Comparison of ENCODE assay signal across 23 cellular contexts in the genomic region with DNA sequence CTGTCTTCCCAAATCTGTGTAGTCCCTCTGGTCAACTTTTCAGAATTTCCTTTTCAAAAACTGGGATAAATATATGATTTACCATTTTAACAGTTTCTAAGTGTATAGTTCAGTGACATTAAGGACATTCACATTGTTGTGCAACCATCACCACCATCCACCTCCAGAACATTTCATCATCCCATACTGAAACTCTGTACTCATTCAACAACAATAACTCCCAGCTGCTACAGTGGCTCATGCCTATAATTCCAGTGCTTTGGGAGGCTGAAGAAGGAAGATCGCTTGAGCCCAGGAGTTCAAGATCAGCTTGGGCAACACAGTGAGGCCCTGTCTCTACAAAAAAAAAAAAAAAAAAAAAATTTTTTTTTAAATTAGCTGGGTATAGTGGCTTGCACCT.
DNase-seq lines count a peak whose midpoint lies in the region; ATAC-seq and TF ChIP-seq lines count a peak whose summit lies in the region.
"Had no signal": no experiment of that assay in that cellular context is flagged by ENCODE, and none has a peak within 500 bp of the region (broad histone marks: within the 10 kb centered on the region; RNA-seq: fewer than 3 reads in every experiment).

No MANE protein-coding gene starts in this region.

- no peak overlapping the region for H2BK15ac ChIP-seq in IMR-90 (ENCODE audit: low read depth, low read length)

- CTCF ChIA-PET in IMR-90 (lab: Yijun Ruan, JAX) (no interaction called here), PC-3 (lab: Charles Lee) (no interaction called here), PC-9 (lab: Charles Lee) (no interaction called here)

- H4K8ac ChIP-seq in IMR-90 (ENCODE audit: low read depth in 2 of 2, low read length in 2 of 2), result no peak overlapping the region

- H2AK9ac ChIP-seq in IMR-90 (replicated peaks; ENCODE audit: low read depth, low read length, poor library complexity), result no peak overlapping the region

- H3K9me3 Mint-ChIP-seq in chondrocyte (ENCODE audit: low read depth), result peaks cover 14% of the 10 kb centered on the region

- H3K4me3 Mint-ChIP-seq in chondrocyte (ENCODE audit: unreplicated experiment), result no peak overlapping the region
- H3K4me3 Mint-ChIP-seq: activated naive CD4-positive, alpha-beta T cell treated with anti-CD3 and anti-CD28 coated beads, Interleukin-2, amount 50 U/mL, for 24 hours; CD14-positive monocyte; mesothelial cell of epicardium; natural killer cell treated with Interleukin-12 subunit alpha and Interleukin-12 subunit beta and Interleukin-15 and Interleukin-18, amount 100 ng/mL, for 72 hours; stimulated activated naive B cell treated with anti-CD40 and anti-IgM and Interleukin-4, amounts not matched to agents 10 μg/mL and 1 μg/mL and 100 μg/mL, for 72 hours had no signal

- H4K5ac ChIP-seq in IMR-90 (ENCODE audit: low read depth, low read length), result no peak overlapping the region

- intact Hi-C loops in IMR-90 (cut with micrococcal nuclease) (no loop called here), PC-3 (cut with micrococcal nuclease) (no loop called here), PC-9 (cut with micrococcal nuclease; ENCODE audit: unreplicated experiment) (no loop called here)

- DNase-seq in AG09319 (ENCODE audit: extremely low read depth, low read depth) (peak; percentile 10), IMR-90 (peak; percentile 45), brain microvascular endothelial cell (peak; percentile 18), iris pigment epithelial cell (ENCODE audit: low read depth) (peak; percentile 75), chondrocyte (ENCODE audit: low spot score) (no peak), PC-3 (no peak), midbrain (lab: John Stamatoyannopoulos, UW) (no peak), PC-9 (no peak)
- DNase-seq: GDM1; left cardiac atrium; NCI-H1092; NCI-H2081 treated with DMSO at 0.1 percent for 48 hours; RPMI8226; stimulated activated CD4-positive, alpha-beta T cell treated with anti-CD3 and anti-CD28 coated beads, Interleukin-1b, Interleukin-23, amount 100 ng/mL, for 48 hours; stimulated activated naive B cell treated with anti-CD40 and anti-IgM and Interleukin-4, amounts not matched to agents 10 μg/mL and 1 μg/mL and 100 μg/mL, for 72 hours had no signal

- no peaks in the 10 kb centered on the region for H3K27me3 Mint-ChIP-seq in chondrocyte (ENCODE audit: low read depth)
- H3K27me3 Mint-ChIP-seq: natural killer cell treated with Interleukin-12 subunit alpha and Interleukin-12 subunit beta and Interleukin-15 and Interleukin-18, amount 100 ng/mL, for 72 hours; stimulated activated naive B cell treated with anti-CD40 and anti-IgM and Interleukin-4, amounts not matched to agents 10 μg/mL and 1 μg/mL and 100 μg/mL, for 72 hours had no signal

- no peaks in the 10 kb centered on the region for H3K79me1 ChIP-seq in IMR-90 (ENCODE audit: low read depth in 1 of 2, low read length in 2 of 2)

- WGBS in IMR-90 (ENCODE audit: extremely low coverage in 2 of 2, insufficient read length in 1 of 2), 2 experiments, result no CpG with 5 or more reads among the region's 1 CpG

- H3K4me1 Mint-ChIP-seq in chondrocyte (ENCODE audit: low read depth), result no peaks in the 10 kb centered on the region
- H3K4me1 Mint-ChIP-seq: activated naive CD4-positive, alpha-beta T cell treated with anti-CD3 and anti-CD28 coated beads, Interleukin-2, amount 50 U/mL, for 24 hours; stimulated activated naive B cell treated with anti-CD40 and anti-IgM and Interleukin-4, amounts not matched to agents 10 μg/mL and 1 μg/mL and 100 μg/mL, for 72 hours had no signal

- H3K23ac ChIP-seq in IMR-90 (ENCODE audit: low read depth, low read length), result no peak overlapping the region

- ATAC-seq in IMR-90 (ENCODE audit: low read depth) (peak; percentile 48), PC-3 (no peak)
- ATAC-seq: GM12878; left cardiac atrium; stimulated activated naive B cell treated with anti-CD40 and anti-IgM and Interleukin-4, amounts not matched to agents 10 μg/mL and 1 μg/mL and 100 μg/mL, for 72 hours had no signal

- H4K91ac ChIP-seq in IMR-90 (ENCODE audit: insufficient read depth, low read depth, low read length), result no peak overlapping the region

- in situ Hi-C loops in IMR-90 (cut with MboI; ENCODE audit: low sequenced_read_pairs) (no loop called here), brain microvascular endothelial cell (cut with HindIII; ENCODE audit: low pct_ligation_motif_present, low sequenced_read_pairs) (no loop called here)

- H3K9me3 ChIP-seq in IMR-90 (ENCODE audit: control insufficient read depth, insufficient read depth, low read length), result no peaks in the 10 kb centered on the region; the same call in 1 of the 2 replicates
- no peaks in the 10 kb centered on the region for H3K9me3 ChIP-seq in PC-3 (ENCODE audit: low read length)
- no peaks in the 10 kb centered on the region for H3K9me3 ChIP-seq in PC-9 (ENCODE audit: insufficient read depth, low read depth)

- H3K36me3 ChIP-seq in IMR-90 (ENCODE audit: control insufficient read depth, insufficient read depth, low read length) (no peaks in the 10 kb centered on the region), brain microvascular endothelial cell (replicated peaks) (peaks cover 2% of the 10 kb centered on the region), PC-3 (ENCODE audit: low read depth, low read length) (no peaks in the 10 kb centered on the region), PC-9 (ENCODE audit: low read depth) (no peaks in the 10 kb centered on the region)
- H3K36me3 ChIP-seq: thoracic aorta had no signal

- H3K27ac ChIP-seq in IMR-90 (ENCODE audit: insufficient read depth, low read length) (no peak overlapping the region), brain microvascular endothelial cell (no peak overlapping the region), PC-3 (ENCODE audit: low read length) (no peak overlapping the region), PC-9 (no peak overlapping the region)
- H3K27ac ChIP-seq: coronary artery, parathyroid adenoma, thoracic aorta had no signal

- H3K14ac ChIP-seq in IMR-90 (replicated peaks; ENCODE audit: low read depth, low read length), result no peak overlapping the region

- H3K4me1 ChIP-seq in IMR-90 (ENCODE audit: control insufficient read depth, insufficient read depth, low read length), result no peaks in the 10 kb centered on the region
- H3K4me1 ChIP-seq in PC-3 (ENCODE audit: insufficient read depth, low read length), result no peaks in the 10 kb centered on the region
- no peaks in the 10 kb centered on the region for H3K4me1 ChIP-seq in PC-9 (replicated peaks; ENCODE audit: insufficient read depth)
- H3K4me1 ChIP-seq: parathyroid adenoma had no signal

- no peaks in the 10 kb centered on the region for H3K79me2 ChIP-seq in PC-3 (ENCODE audit: low read length)
- no peaks in the 10 kb centered on the region for H3K79me2 ChIP-seq in PC-9 (ENCODE audit: low read depth)
- H3K79me2 ChIP-seq: parathyroid adenoma had no signal

- H3K4me3 ChIP-seq in IMR-90 (ENCODE audit: insufficient read depth, low read depth, low read length) (no peak overlapping the region), brain microvascular endothelial cell (ENCODE audit: low read depth, low read length) (no peak overlapping the region), PC-3 (ENCODE audit: low read length) (no peak overlapping the region), PC-9 (no peak overlapping the region)
- H3K4me3 ChIP-seq: coronary artery, GM12878, thoracic aorta had no signal

- H3K9me1 ChIP-seq in IMR-90 (ENCODE audit: insufficient read depth, low read length), result no peaks in the 10 kb centered on the region; the same call in 1 of the 2 replicates

- no peak overlapping the region for H2BK5ac ChIP-seq in IMR-90 (ENCODE audit: low read depth, low read length, poor library complexity, severe bottlenecking)

- H2AFZ ChIP-seq in IMR-90 (replicated peaks; ENCODE audit: low read length, poor library complexity) (no peak overlapping the region), PC-3 (ENCODE audit: low read length) (no peak overlapping the region), PC-9 (no peak overlapping the region)
- H2AFZ ChIP-seq: parathyroid adenoma had no signal

- no peak overlapping the region for H3K18ac ChIP-seq in IMR-90 (ENCODE audit: low read depth, low read length)

- no peak overlapping the region for H2AK5ac ChIP-seq in IMR-90 (ENCODE audit: low read depth, low read length)

- H3K9ac ChIP-seq in IMR-90 (ENCODE audit: low read depth, low read length) (no peak overlapping the region), PC-3 (ENCODE audit: low read length) (no peak overlapping the region)
- H3K9ac ChIP-seq: parathyroid adenoma had no signal

- POLR2A ChIA-PET in IMR-90 (lab: Charles Lee; ENCODE audit: unreplicated experiment), result no interaction called here
- POLR2A ChIA-PET in PC-3 (lab: Charles Lee; ENCODE audit: unreplicated experiment), result no interaction called here
- POLR2A ChIA-PET in PC-9 (lab: Charles Lee; ENCODE audit: unreplicated experiment), result no interaction called here

- no peak for TF ChIP-seq POLR2A in IMR-90 (IDR thresholded peaks at IDR 0.05; ENCODE audit: low read depth, low read length)

- H3K56ac ChIP-seq in IMR-90 (ENCODE audit: extremely low read depth, insufficient read depth, low read length), result no peak overlapping the region

- no peak overlapping the region for H3K4me2 ChIP-seq in IMR-90 (ENCODE audit: low read depth, low read length)
- H3K4me2 ChIP-seq in PC-3 (ENCODE audit: low read length), result no peak overlapping the region
- H3K4me2 ChIP-seq in PC-9, result no peak overlapping the region

- H3K9me2 ChIP-seq in PC-3 (replicated peaks; ENCODE audit: low read length) (no peaks in the 10 kb centered on the region), PC-9 (ENCODE audit: insufficient read depth) (no peaks in the 10 kb centered on the region)

- no peaks in the 10 kb centered on the region for H3K27me3 ChIP-seq in IMR-90 (ENCODE audit: control insufficient read depth, insufficient read depth, low read length)
- no peaks in the 10 kb centered on the region for H3K27me3 ChIP-seq in brain microvascular endothelial cell (replicated peaks)
- no peaks in the 10 kb centered on the region for H3K27me3 ChIP-seq in PC-3 (ENCODE audit: low read length)
- H3K27me3 ChIP-seq in PC-9 (ENCODE audit: insufficient read depth, low read depth), result no peaks in the 10 kb centered on the region

- no TSS peak for BruUV-seq in IMR-90 (replicated peaks; lab: Mats Ljungman, UMichigan)
- no TSS peak for BruUV-seq in PC-3 (replicated peaks; lab: Mats Ljungman, UMichigan)
- BruUV-seq in PC-9 (replicated peaks; lab: Mats Ljungman, UMichigan), result no TSS peak

- dilution Hi-C loops in IMR-90 (cut with HindIII; ENCODE audit: low sequenced_read_pairs, unreplicated experiment), result no loop called here

- TF ChIP-seq CTCF in AG09319 (IDR thresholded peaks at IDR 0.05; ENCODE audit: low read depth, low read length) (no peak), IMR-90 (conservative IDR thresholded peaks at IDR 0.05; ENCODE audit: low read depth, low read length) (no peak), brain microvascular endothelial cell (IDR thresholded peaks at IDR 0.05; ENCODE audit: low read depth, low read length, missing control alignments) (no peak), chondrocyte (IDR thresholded peaks at IDR 0.05) (no peak), PC-3 (conservative IDR thresholded peaks at IDR 0.05; ENCODE audit: low read depth, low read length) (no peak), PC-9 (conservative IDR thresholded peaks at IDR 0.05) (no peak)

- H3K36me3 Mint-ChIP-seq in chondrocyte (ENCODE audit: low read depth), result peaks cover 4% of the 10 kb centered on the region
- H3K36me3 Mint-ChIP-seq: mesothelial cell of epicardium had no signal

- no peaks in the 10 kb centered on the region for H3F3A ChIP-seq in PC-3 (ENCODE audit: low read length, unreplicated experiment)
- peaks cover 24% of the 10 kb centered on the region; the same call in 1 of the 2 replicates for H3F3A ChIP-seq in PC-9 (ENCODE audit: insufficient read depth, low read depth)

- no peak overlapping the region for H2BK20ac ChIP-seq in IMR-90 (ENCODE audit: low read depth, low read length)

- H3K4ac ChIP-seq in IMR-90 (ENCODE audit: low read depth, low read length), result no peak overlapping the region

- no peak overlapping the region for H3K27ac Mint-ChIP-seq in chondrocyte (ENCODE audit: unreplicated experiment)
- H3K27ac Mint-ChIP-seq: activated naive CD4-positive, alpha-beta T cell treated with anti-CD3 and anti-CD28 coated beads, Interleukin-2, amount 50 U/mL, for 24 hours; mesothelial cell of epicardium; stimulated activated naive B cell treated with anti-CD40 and anti-IgM and Interleukin-4, amounts not matched to agents 10 μg/mL and 1 μg/mL and 100 μg/mL, for 72 hours had no signal

- H4K20me1 ChIP-seq in IMR-90 (ENCODE audit: insufficient read depth, low read length) (peaks cover 3% of the 10 kb centered on the region; the same call in 1 of the 2 replicates), PC-3 (ENCODE audit: low read length) (no peaks in the 10 kb centered on the region), PC-9 (ENCODE audit: insufficient read depth) (no peaks in the 10 kb centered on the region)

- TF ChIP-seq RAD21 in IMR-90 (IDR thresholded peaks at IDR 0.05; ENCODE audit: low read length), result no peak

- no peak overlapping the region for H2BK120ac ChIP-seq in IMR-90 (ENCODE audit: low read depth, low read length)

Comparison
In these comparisons a context has a peak if more than half of its experiments do, and no peak if none do; other contexts are left out.
1. DNase-seq: peak in AG09319 (single experiment), IMR-90 (single experiment), brain microvascular endothelial cell (single experiment) and iris pigment epithelial cell (single experiment); none in chondrocyte (single experiment), PC-3 (single experiment), midbrain (single experiment) and PC-9 (0 of 2).